In the genomic region with DNA sequence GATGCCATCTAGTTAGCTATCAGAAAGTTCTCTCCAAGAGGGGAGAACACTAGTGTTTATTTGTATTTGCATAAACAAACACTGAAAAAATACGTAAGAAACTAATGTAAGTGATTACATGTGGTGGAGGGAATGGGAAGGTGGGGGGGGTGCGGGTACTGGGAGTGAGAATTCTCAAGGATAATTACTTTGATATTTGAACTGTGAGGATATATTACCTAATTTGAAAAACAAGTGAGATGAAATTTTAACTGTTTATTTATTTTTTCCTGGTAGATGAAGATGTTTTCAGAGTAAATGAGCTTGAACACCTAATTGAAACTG, we compare ENCODE assay signal across 25 cellular contexts. TPM values are rescaled to one million over a fixed set of nuclear protein-coding genes. Genes with fewer than 3 reads are reported as not detected.
DNase-seq lines count a peak whose midpoint lies in the region; ATAC-seq, FAIRE-seq and TF ChIP-seq lines count a peak whose summit lies in the region.
"Had no signal": no experiment of that assay in that cellular context is flagged by ENCODE, and none has a peak within 500 bp of the region (broad histone marks: within the 10 kb centered on the region; RNA-seq: fewer than 3 reads in every experiment).

No MANE protein-coding gene starts in this region.

- no peaks in the 10 kb centered on the region for H3K36me3 Mint-ChIP-seq in Calu3 (ENCODE audit: insufficient read depth, unreplicated experiment)
- H3K36me3 Mint-ChIP-seq: CD8-positive, alpha-beta T cell; naive thymus-derived CD4-positive, alpha-beta T cell had no signal

- H3K4me3 Mint-ChIP-seq in Calu3 (ENCODE audit: low read depth, unreplicated experiment) = peak overlapping the region; percentile 34
- H3K4me3 Mint-ChIP-seq: activated CD4-positive, alpha-beta memory T cell treated with anti-CD3 and anti-CD28 coated beads, Interleukin-2, amount 10 ng/mL, durations not matched to agents 7 days and 5 days; CD8-positive, alpha-beta T cell; H9 had no signal

- intact Hi-C loops in Calu3 (cut with micrococcal nuclease; ENCODE audit: unreplicated experiment) (no loop called here), colonic mucosa (cut with DNase I) (no loop called here), lower lobe of right lung (cut with DNase I) (no loop called here)

- 13 to 45% (median 28%) methylated on average over 2 of the region's 2 CpGs for WGBS in small intestine, 3 donors

- H3K9me3 Mint-ChIP-seq in Calu3 (ENCODE audit: low read depth, unreplicated experiment) = no peaks in the 10 kb centered on the region
- H3K9me3 Mint-ChIP-seq: activated CD4-positive, alpha-beta memory T cell treated with anti-CD3 and anti-CD28 coated beads, Interleukin-2, amount 10 ng/mL, durations not matched to agents 7 days and 5 days; CD8-positive, alpha-beta T cell; H9; IgD-negative memory B cell had no signal

- H3K9me3 ChIP-seq in colonic mucosa (no peaks in the 10 kb centered on the region), lower lobe of right lung (no peaks in the 10 kb centered on the region), small intestine (ENCODE audit: control insufficient read depth, low read depth) (no peaks in the 10 kb centered on the region)
- H3K9me3 ChIP-seq: adrenal gland, gastrocnemius medialis had no signal

- H3K36me3 ChIP-seq in colonic mucosa (no peaks in the 10 kb centered on the region), lower lobe of right lung (no peaks in the 10 kb centered on the region), small intestine (ENCODE audit: control insufficient read depth in 2 of 2, insufficient read depth in 2 of 2, low read length in 2 of 2) (no peaks in the 10 kb centered on the region)
- H3K36me3 ChIP-seq: adrenal gland, gastrocnemius medialis had no signal

- CTCF ChIA-PET in Calu3 (lab: Charles Lee) = interaction anchor here (0.6 to 1.5 kb wide), 11 partner anchors 8 to 178 kb away, joined by 3 to 7 read pairs (median 4); partner anchors contain the start of gene VEGFA

- peak overlapping the region in 1 of 2 donors; percentile 86 for H3K9ac ChIP-seq in colonic mucosa (ENCODE audit: low read depth in 2 of 2, low read length in 2 of 2)

- H3K4me1 Mint-ChIP-seq in Calu3 (ENCODE audit: low read depth, unreplicated experiment) = peaks cover 51% of the 10 kb centered on the region
- H3K4me1 Mint-ChIP-seq: activated CD4-positive, alpha-beta memory T cell treated with anti-CD3 and anti-CD28 coated beads, Interleukin-2, amount 10 ng/mL, durations not matched to agents 7 days and 5 days had no signal

- H3K4me3 ChIP-seq in colonic mucosa (no peak overlapping the region), lower lobe of right lung (peak overlapping the region; percentile 18), small intestine (ENCODE audit: low read depth in 1 of 2, low read length in 2 of 2) (no peak overlapping the region)
- H3K4me3 ChIP-seq: adrenal gland, gastrocnemius medialis had no signal

- no peak for FAIRE-seq in small intestine (lab: Jason Lieb, UNC)

- H3K27me3 ChIP-seq in colonic mucosa (no peaks in the 10 kb centered on the region), lower lobe of right lung (ENCODE audit: low read depth) (no peaks in the 10 kb centered on the region), small intestine (ENCODE audit: control insufficient read depth in 2 of 2, insufficient read depth in 2 of 2, low read length in 2 of 2) (no peaks in the 10 kb centered on the region)
- H3K27me3 ChIP-seq: adrenal gland, gastrocnemius medialis had no signal

- H3K4me1 ChIP-seq in colonic mucosa = peaks cover 12% of the 10 kb centered on the region
- H3K4me1 ChIP-seq in lower lobe of right lung = peaks cover 36% of the 10 kb centered on the region
- peaks cover 7 to 11% of the 10 kb centered on the region in 2 donors for H3K4me1 ChIP-seq in small intestine (ENCODE audit: control insufficient read depth in 2 of 2, insufficient read depth in 1 of 2, low read depth in 1 of 2, low read length in 1 of 2)
- H3K4me1 ChIP-seq: gastrocnemius medialis had no signal

- H3K27ac ChIP-seq in colonic mucosa (peak overlapping the region; percentile 55), lower lobe of right lung (peak overlapping the region; percentile 53), small intestine (ENCODE audit: low read depth in 1 of 2, low read length in 1 of 2) (peak overlapping the region; percentile 61 to 88)
- H3K27ac ChIP-seq: adrenal gland, gastrocnemius medialis had no signal

- TF ChIP-seq CTCF in Calu3 (IDR thresholded peaks at IDR 0.05; ENCODE audit: unreplicated experiment) = no peak
- no peak for TF ChIP-seq CTCF in colonic mucosa (IDR thresholded peaks at IDR 0.05)
- no peak for TF ChIP-seq CTCF in lower lobe of right lung (IDR thresholded peaks at IDR 0.05)

- no TSS peak for BruUV-seq in Calu3 (replicated peaks; lab: Mats Ljungman, UMichigan)

- H3K27ac Mint-ChIP-seq in Calu3 (ENCODE audit: unreplicated experiment) = no peak overlapping the region
- H3K27ac Mint-ChIP-seq: activated CD4-positive, alpha-beta memory T cell treated with anti-CD3 and anti-CD28 coated beads, Interleukin-2, amount 10 ng/mL, durations not matched to agents 7 days and 5 days; CD8-positive, alpha-beta T cell; H9; IgD-negative memory B cell; naive thymus-derived CD4-positive, alpha-beta T cell had no signal

- DNase-seq in Calu3 (no peak), colonic mucosa (no peak), lower lobe of right lung (no peak), small intestine (no peak)
- no peak for DNase-seq in effector CD4-positive, alpha-beta T cell
- DNase-seq: activated CD4-positive, alpha-beta memory T cell treated with anti-CD3 and anti-CD28 coated beads, Interleukin-2, amount 10 ng/mL, durations not matched to agents 7 days and 5 days; activated CD4-positive, alpha-beta T cell treated with anti-CD3 and anti-CD28 coated beads for 1 hour; activated CD8-positive, alpha-beta memory T cell treated with anti-CD3 and anti-CD28 coated beads, Interleukin-2, amount 50 U/mL, for 4 hours; activated naive CD4-positive, alpha-beta T cell; adrenal gland; CD8-positive, alpha-beta T cell; EL; gastrocnemius medialis; H9; left cardiac atrium; naive thymus-derived CD4-positive, alpha-beta T cell; NCI-H1694 treated with DMSO at 0.1 percent for 48 hours; NCI-H446 treated with DMSO at 0.1 percent for 48 hours; NCI-H774; SHP77 treated with DMSO at 0.1 percent for 48 hours; stimulated activated naive CD4-positive, alpha-beta T cell had no signal

- ATAC-seq in lower lobe of right lung (no peak), HG03135 (IDR thresholded peaks at IDR 0.05; ENCODE audit: unreplicated experiment) (no peak), GM21723 (IDR thresholded peaks at IDR 0.05; ENCODE audit: unreplicated experiment) (no peak), GM18519 (IDR thresholded peaks at IDR 0.05; ENCODE audit: low FRiP score, unreplicated experiment) (no peak)
- ATAC-seq: CD8-positive, alpha-beta T cell; gastrocnemius medialis had no signal

- H3K27me3 Mint-ChIP-seq in Calu3 (ENCODE audit: unreplicated experiment) = peaks cover 10% of the 10 kb centered on the region

RNA-seq across cellular contexts. Expression of gene VEGFA, which starts 54.7 kb away (rescaled TPM):
- total RNA-seq in Calu3 (2022) = 345 and 407 TPM in 2 replicates
- 100 to 1,000 TPM; 113 to 216 TPM for total RNA-seq in colonic mucosa
- 196 TPM for total RNA-seq in lower lobe of right lung
- polyA plus RNA-seq in small intestine = 100 to 1,000 TPM; 100 to 144 (median 107) TPM
